ENCODE assay signal across 12 cellular contexts in the genomic region with DNA sequence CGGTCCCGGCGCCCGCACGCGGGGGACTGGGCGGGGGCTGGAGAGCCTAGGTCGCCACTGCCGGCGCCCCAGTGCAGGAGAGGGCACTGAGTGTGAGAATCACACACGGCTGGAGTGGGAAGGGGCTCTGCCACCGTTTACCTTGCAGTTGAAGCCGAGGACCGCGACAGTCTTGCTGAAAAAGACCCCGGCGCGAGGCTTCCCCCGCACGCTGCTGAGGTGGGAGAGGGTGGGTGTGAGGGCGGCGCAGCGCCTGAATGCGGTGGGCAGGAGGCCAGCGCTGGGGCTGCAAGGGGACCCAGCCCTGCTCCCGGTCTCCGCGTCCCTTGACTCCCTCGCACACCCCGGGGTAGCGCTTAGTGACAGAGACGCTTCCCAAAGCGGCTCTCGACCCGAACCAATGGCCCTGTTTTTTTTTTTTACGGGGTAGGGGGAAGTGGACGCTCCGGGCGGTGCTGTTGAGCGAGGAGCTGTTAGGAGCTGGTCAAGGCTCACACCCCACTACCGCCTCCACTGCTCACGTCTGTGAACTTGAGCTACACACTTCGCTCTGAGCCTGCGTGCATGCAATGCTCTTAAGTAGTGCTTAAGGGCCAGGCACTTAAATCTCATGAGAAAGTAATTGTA. TPM values are rescaled to one million over a fixed set of nuclear protein-coding genes. Genes with fewer than 3 reads are reported as not detected.
DNase-seq lines count a peak whose midpoint lies in the region; ATAC-seq and TF ChIP-seq lines count a peak whose summit lies in the region.
"Had no signal": no experiment of that assay in that cellular context is flagged by ENCODE, and none has a peak within 500 bp of the region (broad histone marks: within the 10 kb centered on the region; RNA-seq: fewer than 3 reads in every experiment).

No MANE protein-coding gene starts in this region.

- POLR2A ChIA-PET in A673 (lab: Charles Lee; ENCODE audit: low non-redundant PET), result no interaction called here

- H3K36me3 ChIP-seq in A673 (ENCODE audit: insufficient read depth, low read length, poor library complexity, severe bottlenecking) (no peaks in the 10 kb centered on the region), H7 (replicated peaks; ENCODE audit: control insufficient read depth, insufficient read depth, low read length) (no peaks in the 10 kb centered on the region), ectodermal cell (ENCODE audit: control insufficient read depth, insufficient read depth, low read length) (no peaks in the 10 kb centered on the region)

- intact Hi-C loops in A673 (cut with micrococcal nuclease; ENCODE audit: unreplicated experiment), result no loop called here

- H3K27me3 ChIP-seq in A673 (replicated peaks; ENCODE audit: insufficient read depth, low read depth, low read length, poor library complexity) (peaks cover 34% of the 10 kb centered on the region), H7 (ENCODE audit: control insufficient read depth, insufficient read depth, low read length) (peaks cover 38% of the 10 kb centered on the region), ectodermal cell (ENCODE audit: control insufficient read depth, insufficient read depth, low read length, poor library complexity, severe bottlenecking) (peaks cover 66% of the 10 kb centered on the region)

- 5% methylated on average over 44 of the region's 44 CpGs for WGBS in ectodermal cell, 2 experiments

- no peak for ATAC-seq in GM18868 (IDR thresholded peaks at IDR 0.05; ENCODE audit: unreplicated experiment)
- ATAC-seq in HG03521 (IDR thresholded peaks at IDR 0.05; ENCODE audit: unreplicated experiment), result no peak

- no peak for DNase-seq in A673 (ENCODE audit: low spot score)
- peak; percentile 77 for DNase-seq in H7
- peak; percentile 62 for DNase-seq in mesenteric fat pad (ENCODE audit: low spot score)
- no peak for DNase-seq in ureter (ENCODE audit: low spot score)
- DNase-seq in D341Med (ENCODE audit: low spot score), result no peak
- DNase-seq: activated CD4-positive, alpha-beta memory T cell treated with anti-CD3 and anti-CD28 coated beads, Interleukin-2, amount 10 ng/mL, durations not matched to agents 7 days and 5 days; SHP77 treated with DMSO at 0.1 percent for 48 hours had no signal

- no TSS peak for BruUV-seq in A673 (replicated peaks; lab: Mats Ljungman, UMichigan)

- H3K27ac ChIP-seq in A673 (ENCODE audit: low read depth, low read length, poor library complexity, severe bottlenecking) (no peak overlapping the region), ectodermal cell (ENCODE audit: insufficient read depth, low read depth, low read length, poor library complexity, severe bottlenecking) (no peak overlapping the region)

- CTCF ChIA-PET in A673 (lab: Charles Lee), result interaction anchor here (0.6 kb wide), 1 partner anchor 26 kb away, joined by 3 read pairs; no protein-coding TSS in a partner anchor

- H3K4me1 ChIP-seq in A673 (ENCODE audit: insufficient read depth, low read length, poor library complexity, severe bottlenecking) (no peaks in the 10 kb centered on the region), ectodermal cell (ENCODE audit: control insufficient read depth, insufficient read depth, low read length) (peaks cover 4% of the 10 kb centered on the region)

- H3K9me3 ChIP-seq in A673 (ENCODE audit: low read depth, low read length, poor library complexity, severe bottlenecking), result peaks cover 6% of the 10 kb centered on the region
- no peaks in the 10 kb centered on the region for H3K9me3 ChIP-seq in ectodermal cell (ENCODE audit: control insufficient read depth, low read length)

- TF ChIP-seq CTCF in A673 (conservative IDR thresholded peaks at IDR 0.05; ENCODE audit: low read depth, low read length), result no peak

- H3K4me3 ChIP-seq in A673 (ENCODE audit: low read depth, low read length, poor library complexity, severe bottlenecking), result peak overlapping the region; percentile 37
- H3K4me3 ChIP-seq in H7 (ENCODE audit: insufficient read depth, low read depth, low read length), result peak overlapping the region; percentile 48
- H3K4me3 ChIP-seq in ectodermal cell (ENCODE audit: insufficient read depth, low read depth, low read length), result peak overlapping the region; percentile 29

RNA-seq across cellular contexts. Expression of a gene that starts 0.8 kb away (rescaled TPM):
- total RNA-seq in A673 (2021), result 0.11 and 0.41 TPM in 2 replicates
- total RNA-seq in H7 (2014; rRNA removed; shearing (Covaris generic)), result not detected in 2 replicates
- polyA plus RNA-seq in ectodermal cell (2013, experiment 1 of 4), result not detected
- not detected for polyA plus RNA-seq in ectodermal cell (2013, experiment 2 of 4)
- polyA plus RNA-seq in ectodermal cell (2013, experiment 3 of 4), result not detected
- polyA plus RNA-seq in ectodermal cell (2013, experiment 4 of 4), result not detected
- not detected for total RNA-seq in mesenteric fat pad
- total RNA-seq in ureter, result not detected
- total RNA-seq: activated CD4-positive, alpha-beta memory T cell treated with anti-CD3 and anti-CD28 coated beads, Interleukin-2, amount 10 ng/mL, durations not matched to agents 7 days and 5 days; Daoy; M059J had no signal

RNA-seq across cellular contexts. Expression of a gene that starts 10.9 kb away (rescaled TPM):
- total RNA-seq in A673 (2021), result 54.5 and 57.3 TPM in 2 replicates
- 51.3 and 59.7 TPM in 2 replicates for total RNA-seq in H7 (2014; rRNA removed; shearing (Covaris generic))
- 46.3 TPM for polyA plus RNA-seq in ectodermal cell (2013, experiment 1 of 4)
- 49.1 TPM for polyA plus RNA-seq in ectodermal cell (2013, experiment 2 of 4)
- 28.4 TPM for polyA plus RNA-seq in ectodermal cell (2013, experiment 3 of 4)
- polyA plus RNA-seq in ectodermal cell (2013, experiment 4 of 4), result 30.8 TPM
- total RNA-seq in mesenteric fat pad, result 25.1 TPM
- 36.3 TPM for total RNA-seq in ureter

RNA-seq across cellular contexts. Expression of a gene that starts 29.9 kb away (rescaled TPM):
- 17.7 and 20.0 TPM in 2 replicates for total RNA-seq in A673 (2021)
- total RNA-seq in H7 (2014; rRNA removed; shearing (Covaris generic)), result 17.7 and 19.6 TPM in 2 replicates
- 16.4 TPM for polyA plus RNA-seq in ectodermal cell (2013, experiment 1 of 4)
- polyA plus RNA-seq in ectodermal cell (2013, experiment 2 of 4), result 16.4 TPM
- 13.7 TPM for polyA plus RNA-seq in ectodermal cell (2013, experiment 3 of 4)
- 13.2 TPM for polyA plus RNA-seq in ectodermal cell (2013, experiment 4 of 4)
- total RNA-seq in mesenteric fat pad, result 31.1 TPM
- total RNA-seq in ureter, result 19.1 TPM

RNA-seq across cellular contexts. Expression of a gene that starts 30.9 kb away (rescaled TPM):
- total RNA-seq in A673 (2021) (627 and 648 TPM in 2 replicates), mesenteric fat pad (190 TPM), ureter (237 TPM)
- 474 and 529 TPM in 2 replicates for total RNA-seq in H7 (2014; rRNA removed; shearing (Covaris generic))
- polyA plus RNA-seq in ectodermal cell (2013, experiment 1 of 4), result 327 TPM
- polyA plus RNA-seq in ectodermal cell (2013, experiment 2 of 4), result 329 TPM
- polyA plus RNA-seq in ectodermal cell (2013, experiment 3 of 4), result 230 TPM
- polyA plus RNA-seq in ectodermal cell (2013, experiment 4 of 4), result 241 TPM

Comparison
In these comparisons a context has a peak if more than half of its experiments do, and no peak if none do; other contexts are left out.
1. DNase-seq: peak in H7 (single experiment) and mesenteric fat pad (single experiment); none in A673 (single experiment), ureter (single experiment) and D341Med (single experiment).
2. Peak in every context shown above with its lines, with median percentiles within 50 percentile points of each other: H3K4me3 ChIP-seq.